In genomic region chr1:171883844-171884243, GRCh38 we compare ENCODE assay signal across 16 cellular contexts. TPM values are rescaled to one million over a fixed set of nuclear protein-coding genes. Genes with fewer than 3 reads are reported as not detected.
DNase-seq lines count a peak whose midpoint lies in the region; ATAC-seq and TF ChIP-seq lines count a peak whose summit lies in the region.
"Had no signal": no experiment of that assay in that cellular context is flagged by ENCODE, and none has a peak within 500 bp of the region (broad histone marks: within the 10 kb centered on the region; RNA-seq: fewer than 3 reads in every experiment).

No MANE protein-coding gene starts in this region.

- no peaks in the 10 kb centered on the region for H3K9me3 ChIP-seq in hepatocyte (ENCODE audit: low read depth)
- H3K9me3 ChIP-seq: lower lobe of right lung, sigmoid colon had no signal

- H4K20me1 ChIP-seq in hepatocyte (ENCODE audit: insufficient read depth, poor library complexity, severe bottlenecking): no peaks in the 10 kb centered on the region

- no peaks in the 10 kb centered on the region for H3K27me3 ChIP-seq in hepatocyte
- H3K27me3 ChIP-seq: heart left ventricle, sigmoid colon had no signal

- H3K4me1 ChIP-seq in hepatocyte (ENCODE audit: insufficient read depth): no peaks in the 10 kb centered on the region
- H3K4me1 ChIP-seq: lower lobe of right lung, sigmoid colon had no signal

- ATAC-seq in HG02798 (IDR thresholded peaks at IDR 0.05; ENCODE audit: poor library complexity, unreplicated experiment): peak; percentile 46
- no peak for ATAC-seq in activated CD8-positive, alpha-beta T cell treated with anti-CD3 and anti-CD28 coated beads, Interleukin-2, amount 10 ng/mL, durations not matched to agents 7 days and 5 days
- ATAC-seq: heart left ventricle, lower lobe of right lung had no signal

- no peak overlapping the region for H3K27ac ChIP-seq in hepatocyte
- H3K27ac ChIP-seq: heart left ventricle, lower lobe of right lung, sigmoid colon had no signal

- 78% methylated on average over 4 of the region's 4 CpGs for WGBS in hepatocyte (ENCODE audit: low lambda C conversion rate, missing lambda C conversion rate)

- H3K4me3 ChIP-seq in hepatocyte: no peak overlapping the region
- H3K4me3 ChIP-seq: heart left ventricle, lower lobe of right lung, sigmoid colon had no signal

- no peak overlapping the region for H3K4me3 Mint-ChIP-seq in activated CD8-positive, alpha-beta T cell treated with anti-CD3 and anti-CD28 coated beads, Interleukin-2, amount 10 ng/mL, durations not matched to agents 7 days and 5 days
- H3K4me3 Mint-ChIP-seq: IgD-negative memory B cell had no signal

- peak overlapping the region; percentile 41 for H3K27ac Mint-ChIP-seq in activated CD8-positive, alpha-beta T cell treated with anti-CD3 and anti-CD28 coated beads, Interleukin-2, amount 10 ng/mL, durations not matched to agents 7 days and 5 days
- H3K27ac Mint-ChIP-seq: IgD-negative memory B cell had no signal

- H3K9me3 Mint-ChIP-seq in activated CD8-positive, alpha-beta T cell treated with anti-CD3 and anti-CD28 coated beads, Interleukin-2, amount 10 ng/mL, durations not matched to agents 7 days and 5 days (ENCODE audit: insufficient read depth): no peaks in the 10 kb centered on the region

- POLR2A ChIA-PET in activated CD8-positive, alpha-beta T cell treated with anti-CD3 and anti-CD28 coated beads, Interleukin-2, amount 10 ng/mL, durations not matched to agents 7 days and 5 days (lab: Charles Lee): interaction anchor here (0.6 kb wide), 1 partner anchor 341 kb away, joined by 3 read pairs; no protein-coding TSS in a partner anchor

- no peak for TF ChIP-seq CTCF in hepatocyte (IDR thresholded peaks at IDR 0.05; ENCODE audit: poor library complexity)

- no peaks in the 10 kb centered on the region for H3K27me3 Mint-ChIP-seq in activated CD8-positive, alpha-beta T cell treated with anti-CD3 and anti-CD28 coated beads, Interleukin-2, amount 10 ng/mL, durations not matched to agents 7 days and 5 days (ENCODE audit: low read depth)
- H3K27me3 Mint-ChIP-seq: IgD-negative memory B cell had no signal

- peak; percentile 46 for DNase-seq in stimulated activated CD4-positive, alpha-beta T cell treated with anti-CD3 and anti-CD28 coated beads, Interleukin-1b, Interleukin-23, amount 100 ng/mL, for 48 hours
- no peak for DNase-seq in stimulated activated CD4-positive, alpha-beta T cell treated with anti-CD3 and anti-CD28 coated beads, Interleukin-2, amount 100 ng/mL, for 24 hours
- DNase-seq in activated CD8-positive, alpha-beta T cell treated with anti-CD3 and anti-CD28 coated beads, Interleukin-2, amount 10 ng/mL, durations not matched to agents 7 days and 5 days: no peak
- DNase-seq in anterior cingulate cortex (lab: John Stamatoyannopoulos, UW) (no peak), hepatocyte (ENCODE audit: low spot score) (no peak), Kasumi-1 (lab: John Stamatoyannopoulos, UW) (no peak)
- DNase-seq: caudate nucleus; heart left ventricle; lower lobe of right lung; MV-4-11; NCI-H2029; SHP77; sigmoid colon; stimulated activated CD4-positive, alpha-beta T cell treated with anti-CD3 and anti-CD28 coated beads, Interleukin-4, amount 100 ng/mL, for 24 hours had no signal

- H3K36me3 ChIP-seq in hepatocyte (replicated peaks; ENCODE audit: insufficient read depth, low read depth): no peaks in the 10 kb centered on the region
- H3K36me3 ChIP-seq: heart left ventricle, lower lobe of right lung, sigmoid colon had no signal

- no peaks in the 10 kb centered on the region for H3K36me3 Mint-ChIP-seq in activated CD8-positive, alpha-beta T cell treated with anti-CD3 and anti-CD28 coated beads, Interleukin-2, amount 10 ng/mL, durations not matched to agents 7 days and 5 days (ENCODE audit: low read depth)
- H3K36me3 Mint-ChIP-seq: IgD-negative memory B cell had no signal

- H2AFZ ChIP-seq in hepatocyte: no peak overlapping the region

- H3K9me2 ChIP-seq in hepatocyte (replicated peaks; ENCODE audit: insufficient read depth): no peaks in the 10 kb centered on the region

- H3K79me2 ChIP-seq in hepatocyte: no peaks in the 10 kb centered on the region

- H3K4me1 Mint-ChIP-seq in activated CD8-positive, alpha-beta T cell treated with anti-CD3 and anti-CD28 coated beads, Interleukin-2, amount 10 ng/mL, durations not matched to agents 7 days and 5 days (ENCODE audit: low read depth): peaks cover 14% of the 10 kb centered on the region

- H3K4me2 ChIP-seq in hepatocyte: no peak overlapping the region

- CTCF ChIA-PET in activated CD8-positive, alpha-beta T cell treated with anti-CD3 and anti-CD28 coated beads, Interleukin-2, amount 10 ng/mL, durations not matched to agents 7 days and 5 days (lab: Charles Lee): no interaction called here

RNA-seq across cellular contexts. Expression of gene DNM3, which starts 42.5 kb away (rescaled TPM):
- 1 to 10 TPM; 1.5 to 1.6 TPM for total RNA-seq in activated CD8-positive, alpha-beta T cell treated with anti-CD3 and anti-CD28 coated beads, Interleukin-2, amount 10 ng/mL, durations not matched to agents 7 days and 5 days
- 0.88 and 1.5 TPM in 2 replicates for total RNA-seq in hepatocyte
- polyA plus RNA-seq in hepatocyte: 0.39 TPM in 1 of 2 replicates, not detected in the other
